In genomic region chr2:161905389-161906046, GRCh38 we compare ENCODE assay signal across 8 cellular contexts.
A peak's percentile ranks its signal among the peaks of the same experiment; 100 is the strongest.
DNase-seq lines count a peak whose midpoint lies in the region; ATAC-seq and TF ChIP-seq lines count a peak whose summit lies in the region.

No MANE protein-coding gene starts in this region.

- H3K9me3 ChIP-seq in esophagus muscularis mucosa, result no peaks in the 10 kb centered on the region
- H3K9me3 ChIP-seq in gastrocnemius medialis, result no peaks in the 10 kb centered on the region

- H3K27me3 ChIP-seq in GM06990 (replicated peaks; ENCODE audit: control insufficient read depth, insufficient read depth, low read length) (no peaks in the 10 kb centered on the region), esophagus muscularis mucosa (no peaks in the 10 kb centered on the region), gastrocnemius medialis (no peaks in the 10 kb centered on the region)

- DNase-seq in GM06990 (ENCODE audit: extremely low read depth, insufficient read length) (peak; percentile 60), SW480 (ENCODE audit: low spot score) (peak; percentile 12), memory B cell (ENCODE audit: low spot score in 2 of 2) (no peak), esophagus muscularis mucosa (ENCODE audit: extremely low spot score) (no peak), gastrocnemius medialis (no peak)
- DNase-seq in activated effector memory CD4-positive, alpha-beta T cell treated with Interleukin-2 at 50 U/mL for 16 hours, result no peak

- peaks cover 3% of the 10 kb centered on the region for H3K4me1 Mint-ChIP-seq in memory B cell

- H3K4me1 ChIP-seq in esophagus muscularis mucosa, result no peaks in the 10 kb centered on the region
- H3K4me1 ChIP-seq in gastrocnemius medialis, result no peaks in the 10 kb centered on the region

- TF ChIP-seq POLR2A in esophagus muscularis mucosa (IDR thresholded peaks at IDR 0.05; ENCODE audit: low read depth) (no peak), gastrocnemius medialis (IDR thresholded peaks at IDR 0.05) (no peak)

- in situ Hi-C loops in gastrocnemius medialis (cut with MboI; ENCODE audit: low sequenced_read_pairs in 4 of 4), result no loop called here

- H3K36me3 ChIP-seq in GM06990 (ENCODE audit: control insufficient read depth, insufficient read depth, low read length), result no peaks in the 10 kb centered on the region
- H3K36me3 ChIP-seq in esophagus muscularis mucosa, result no peaks in the 10 kb centered on the region
- H3K36me3 ChIP-seq in gastrocnemius medialis, result no peaks in the 10 kb centered on the region

- H3K27me3 Mint-ChIP-seq in memory B cell, result peaks cover 3% of the 10 kb centered on the region

- intact Hi-C loops in esophagus muscularis mucosa (cut with DNase I) (no loop called here), gastrocnemius medialis (cut with DNase I; ENCODE audit: low total_unique reads) (no loop called here)

- TF ChIP-seq EP300 in esophagus muscularis mucosa (IDR thresholded peaks at IDR 0.05), result no peak

- no peaks in the 10 kb centered on the region for H3K36me3 Mint-ChIP-seq in memory B cell

- TF ChIP-seq CTCF in GM06990 (IDR thresholded peaks at IDR 0.05; ENCODE audit: insufficient read depth, low read length, poor library complexity, severe bottlenecking) (no peak), esophagus muscularis mucosa (IDR thresholded peaks at IDR 0.05) (no peak), gastrocnemius medialis (IDR thresholded peaks at IDR 0.05 in 4 of 5, conservative IDR thresholded peaks at IDR 0.05 in 1 of 5) (no peak)

- no peak overlapping the region for H3K27ac ChIP-seq in esophagus muscularis mucosa (replicated peaks in 1 of 4)
- H3K27ac ChIP-seq in gastrocnemius medialis, result no peak overlapping the region

- peak; percentile 87 for ATAC-seq in GM21360 (IDR thresholded peaks at IDR 0.05; ENCODE audit: unreplicated experiment)
- peak; percentile 81 for ATAC-seq in HG03558 (IDR thresholded peaks at IDR 0.05; ENCODE audit: extremely low read depth, unreplicated experiment)
- ATAC-seq in memory B cell (ENCODE audit: low read depth), result peak; percentile 62
- no peak for ATAC-seq in gastrocnemius medialis

- no peaks in the 10 kb centered on the region for H3K9me3 Mint-ChIP-seq in memory B cell

- H3K27ac Mint-ChIP-seq in memory B cell, result no peak overlapping the region

- H3K4me3 ChIP-seq in GM06990 (replicated peaks; ENCODE audit: low read depth, low read length) (no peak overlapping the region), esophagus muscularis mucosa (no peak overlapping the region), gastrocnemius medialis (no peak overlapping the region)

- WGBS in esophagus muscularis mucosa, result 62% methylated on average over 5 of the region's 5 CpGs

- no peak overlapping the region for H3K4me3 Mint-ChIP-seq in memory B cell

Comparison
In these comparisons a context has a peak if more than half of its experiments do, and no peak if none do; other contexts are left out.
1. DNase-seq: peak in GM06990 (single experiment) and SW480 (single experiment); none in memory B cell (0 of 2), activated effector memory CD4-positive, alpha-beta T cell treated with Interleukin-2 at 50 U/mL for 16 hours (single experiment), esophagus muscularis mucosa (single experiment) and gastrocnemius medialis (0 of 2).
2. ATAC-seq: peak in GM21360 (single experiment), HG03558 (single experiment) and memory B cell (single experiment); none in gastrocnemius medialis (0 of 2).